Comparison of ENCODE assay signal across 9 cellular contexts in genomic region chr18:77114564-77115391, GRCh38. TPM values are rescaled to one million over a fixed set of nuclear protein-coding genes. Genes with fewer than 3 reads are reported as not detected.
DNase-seq lines count a peak whose midpoint lies in the region; ATAC-seq lines count a peak whose summit lies in the region.
"Had no signal": no experiment of that assay in that cellular context is flagged by ENCODE, and none has a peak within 500 bp of the region (broad histone marks: within the 10 kb centered on the region; RNA-seq: fewer than 3 reads in every experiment).

No MANE protein-coding gene starts in this region.

- no peaks in the 10 kb centered on the region for H3K9me3 ChIP-seq in skeletal muscle tissue (ENCODE audit: control insufficient read depth in 3 of 3, low read length in 3 of 3)
- H3K9me3 ChIP-seq: SJSA1 had no signal

- H3K4me1 ChIP-seq in skeletal muscle tissue (ENCODE audit: control insufficient read depth in 3 of 3, insufficient read depth in 3 of 3, low read length in 3 of 3) = peaks cover 31 to 76% (median 47%) of the 10 kb centered on the region in 3 donors
- H3K4me1 ChIP-seq: SJSA1 had no signal

- H3K4me3 ChIP-seq in Jurkat, Clone E6-1 (ENCODE audit: low read length) = peak overlapping the region; percentile 8
- peak overlapping the region in 2 of 3 donors; percentile 56 to 58 for H3K4me3 ChIP-seq in skeletal muscle tissue (ENCODE audit: low read length in 3 of 3)
- H3K4me3 ChIP-seq: SJSA1 had no signal

- H3K27me3 Mint-ChIP-seq in activated naive CD4-positive, alpha-beta T cell treated with anti-CD3 and anti-CD28 coated beads for 36 hours (ENCODE audit: low read depth) = no peaks in the 10 kb centered on the region

- peak overlapping the region; percentile 14 for H3K27ac Mint-ChIP-seq in activated naive CD4-positive, alpha-beta T cell treated with anti-CD3 and anti-CD28 coated beads for 36 hours

- peak overlapping the region; percentile 76 to 90 (median 86) for H3K9ac ChIP-seq in skeletal muscle tissue (ENCODE audit: low read depth in 1 of 3, low read length in 3 of 3)

- H3K9me3 Mint-ChIP-seq in activated naive CD4-positive, alpha-beta T cell treated with anti-CD3 and anti-CD28 coated beads for 36 hours = peaks cover 8% of the 10 kb centered on the region

- ATAC-seq in GM21526 (IDR thresholded peaks at IDR 0.05; ENCODE audit: low FRiP score, unreplicated experiment) = peak; percentile 38
- ATAC-seq in left ventricle myocardium superior = peak; percentile 96

- CTCF ChIA-PET in activated naive CD4-positive, alpha-beta T cell treated with anti-CD3 and anti-CD28 coated beads for 36 hours (lab: Charles Lee) = interaction anchor here (0.8 to 1.9 kb wide), 6 partner anchors 8 to 97 kb away, joined by 3 to 7 read pairs (median 3); partner anchors contain the start of gene MBP

- peaks cover 4 to 13% (median 5%) of the 10 kb centered on the region in 3 donors for H3K36me3 ChIP-seq in skeletal muscle tissue (ENCODE audit: control insufficient read depth in 3 of 3, insufficient read depth in 3 of 3, low read length in 3 of 3)
- H3K36me3 ChIP-seq: SJSA1 had no signal

- DNase-seq in COLO829 (ENCODE audit: low spot score) = peak; percentile 75
- DNase-seq in Jurkat, Clone E6-1 (ENCODE audit: low read depth, low spot score) = peak; percentile 89
- DNase-seq in activated naive CD4-positive, alpha-beta T cell treated with anti-CD3 and anti-CD28 coated beads for 36 hours = peak; percentile 44
- DNase-seq in left ventricle myocardium superior = peak; percentile 93
- no peak for DNase-seq in NCI-H446 treated with DMSO at 0.1 percent for 48 hours (lab: John Stamatoyannopoulos, UW)
- DNase-seq in iPS-NIHi11 (ENCODE audit: low spot score) = no peak

- peaks cover 34% of the 10 kb centered on the region for H3K36me3 Mint-ChIP-seq in activated naive CD4-positive, alpha-beta T cell treated with anti-CD3 and anti-CD28 coated beads for 36 hours (ENCODE audit: low read depth)

- H3K4me3 Mint-ChIP-seq in activated naive CD4-positive, alpha-beta T cell treated with anti-CD3 and anti-CD28 coated beads for 36 hours = no peak overlapping the region

- H3K27me3 ChIP-seq in skeletal muscle tissue (ENCODE audit: control insufficient read depth in 3 of 3, insufficient read depth in 3 of 3, low read length in 3 of 3) = no peaks in the 10 kb centered on the region
- H3K27me3 ChIP-seq: SJSA1 had no signal

- H3K4me1 Mint-ChIP-seq in activated naive CD4-positive, alpha-beta T cell treated with anti-CD3 and anti-CD28 coated beads for 36 hours (ENCODE audit: low read depth) = peaks cover 69% of the 10 kb centered on the region

- H3K27ac ChIP-seq in skeletal muscle tissue (ENCODE audit: low read depth, low read length) = peak overlapping the region; percentile 99
- H3K27ac ChIP-seq: SJSA1 had no signal

- intact Hi-C loops in activated naive CD4-positive, alpha-beta T cell treated with anti-CD3 and anti-CD28 coated beads for 36 hours (cut with micrococcal nuclease) = loop anchor here (1.0 kb wide), 1 partner anchor 10 kb away; no protein-coding TSS in a partner anchor
- intact Hi-C loops in left ventricle myocardium superior (cut with micrococcal nuclease) = no loop called here

RNA-seq across cellular contexts. Expression of gene MBP, which starts 17.8 kb away (rescaled TPM):
- polyA plus RNA-seq in Jurkat, Clone E6-1 (2012; ENCODE audit: insufficient read depth, insufficient read length) = 30.6 TPM
- total RNA-seq in activated naive CD4-positive, alpha-beta T cell treated with anti-CD3 and anti-CD28 coated beads for 36 hours = 10 to 100 TPM; 35.9 to 36.6 TPM
- total RNA-seq in left ventricle myocardium superior = 32.7 TPM
- total RNA-seq in skeletal muscle tissue = 22.4 TPM
- total RNA-seq: SJSA1 had no signal

Comparison
In these comparisons a context has a peak if more than half of its experiments do, and no peak if none do; other contexts are left out.
1. DNase-seq: peak in COLO829 (single experiment), Jurkat, Clone E6-1 (single experiment), activated naive CD4-positive, alpha-beta T cell treated with anti-CD3 and anti-CD28 coated beads for 36 hours (single experiment) and left ventricle myocardium superior (single experiment); none in NCI-H446 treated with DMSO at 0.1 percent for 48 hours (single experiment) and iPS-NIHi11 (single experiment).